ENCODE assay signal across 26 cellular contexts in the genomic region with DNA sequence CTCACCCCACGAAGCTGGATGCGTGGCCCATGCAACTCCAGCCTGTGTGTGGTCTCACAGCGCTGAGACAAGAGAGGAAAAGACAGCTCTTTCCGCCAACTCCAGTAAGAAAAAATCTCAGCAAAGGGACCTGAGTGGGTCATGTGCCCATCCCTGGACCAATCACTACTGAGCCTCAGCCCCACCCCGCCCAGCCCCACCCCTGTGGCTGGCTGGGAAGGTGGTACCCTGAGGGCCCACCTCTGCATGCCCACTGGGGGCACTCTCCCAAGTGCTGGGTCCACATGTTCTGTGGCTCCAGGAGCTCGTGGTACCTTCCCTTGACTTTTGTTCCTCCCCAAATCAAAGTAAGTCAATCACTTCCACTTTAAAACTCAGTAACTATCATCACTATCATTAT.
"Had no signal": no experiment of that assay in that cellular context is flagged by ENCODE, and none has a peak within 500 bp of the region (broad histone marks: within the 10 kb centered on the region; RNA-seq: fewer than 3 reads in every experiment).

No MANE protein-coding gene starts in this region.

- H3K27me3 Mint-ChIP-seq: activated CD4-positive, alpha-beta T cell treated with anti-CD3 and anti-CD28 coated beads, Interleukin-2, amount 10 ng/mL, durations not matched to agents 7 days and 5 days had no signal

- H3K4me1 ChIP-seq: breast epithelium, colonic mucosa, esophagus squamous epithelium, gastrocnemius medialis, upper lobe of left lung had no signal

- ATAC-seq: activated CD8-positive, alpha-beta T cell treated with anti-CD3 and anti-CD28 coated beads, Interleukin-2, amount 10 ng/mL, durations not matched to agents 7 days and 5 days; gastrocnemius medialis; lower lobe of right lung; naive thymus-derived CD4-positive, alpha-beta T cell; T-cell had no signal

- H3K4me1 Mint-ChIP-seq: activated CD4-positive, alpha-beta T cell treated with anti-CD3 and anti-CD28 coated beads, Interleukin-2, amount 10 ng/mL, durations not matched to agents 7 days and 5 days; central memory CD8-positive, alpha-beta T cell; T-cell had no signal

- H3K36me3 Mint-ChIP-seq: activated naive CD8-positive, alpha-beta T cell; naive thymus-derived CD4-positive, alpha-beta T cell; T-cell had no signal

- DNase-seq: activated CD4-positive, alpha-beta T cell treated with anti-CD3 and anti-CD28 coated beads, Interleukin-2, amount 10 ng/mL, durations not matched to agents 7 days and 5 days; activated CD4-positive, CD25-positive, alpha-beta regulatory T cell treated with anti-CD3 and anti-CD28 coated beads, Interleukin-2, amount 50 U/mL, for 72 hours; activated CD8-positive, alpha-beta T cell treated with anti-CD3 and anti-CD28 coated beads, Interleukin-2, amount 10 ng/mL, durations not matched to agents 7 days and 5 days; activated naive CD4-positive, alpha-beta T cell; activated T-cell treated with anti-CD3 and anti-CD28 coated beads, Interleukin-2, amount 50 U/mL, for 24 hours; amniotic stem cell; colonic mucosa; esophagus squamous epithelium; gastrocnemius medialis; hypothalamus; kidney; lower lobe of right lung; naive thymus-derived CD4-positive, alpha-beta T cell; retina; stimulated activated CD4-positive, alpha-beta T cell treated with anti-CD3 and anti-CD28 coated beads, Interleukin-2, amount 100 ng/mL, for 48 hours; stimulated activated naive CD4-positive, alpha-beta T cell treated with Interleukin-2 at 50 U/mL for 16 hours; T-cell had no signal

- H3K36me3 ChIP-seq: breast epithelium, colonic mucosa, esophagus squamous epithelium, gastrocnemius medialis, lower lobe of right lung, thoracic aorta, upper lobe of left lung had no signal

- H3K27ac Mint-ChIP-seq: activated CD4-positive, alpha-beta T cell treated with anti-CD3 and anti-CD28 coated beads, Interleukin-2, amount 10 ng/mL, durations not matched to agents 7 days and 5 days; activated CD8-positive, alpha-beta T cell treated with anti-CD3 and anti-CD28 coated beads, Interleukin-2, amount 10 ng/mL, durations not matched to agents 7 days and 5 days; activated naive CD8-positive, alpha-beta T cell; activated T-cell treated with anti-CD3 and anti-CD28 coated beads, Interleukin-2, amount 50 U/mL, for 24 hours; activated T-helper 2 cell treated with anti-CD3 and anti-CD28 coated beads, Interferon-gamma antibody, Interleukin-2, Interleukin-4, amounts not matched to agents 10 μg/mL and 5 μg/mL and 100 μg/mL, durations not matched to agents 14 hours and 24 hours and 36 hours; naive thymus-derived CD4-positive, alpha-beta T cell; T-cell; T-helper 2 cell treated with Interferon-gamma antibody and Interleukin-4, amounts not matched to agents 5 μg/mL and 100 μg/mL, for 36 hours had no signal

- H3K9me3 ChIP-seq: breast epithelium, colonic mucosa, esophagus squamous epithelium, gastrocnemius medialis, lower lobe of right lung, thoracic aorta, upper lobe of left lung had no signal

- H3K4me3 ChIP-seq: breast epithelium, colonic mucosa, esophagus squamous epithelium, gastrocnemius medialis, lower lobe of right lung, thoracic aorta, upper lobe of left lung had no signal

- H3K4me3 Mint-ChIP-seq: activated CD4-positive, alpha-beta T cell treated with anti-CD3 and anti-CD28 coated beads, Interleukin-2, amount 10 ng/mL, durations not matched to agents 7 days and 5 days; activated CD8-positive, alpha-beta T cell treated with anti-CD3 and anti-CD28 coated beads, Interleukin-2, amount 10 ng/mL, durations not matched to agents 7 days and 5 days; activated naive CD8-positive, alpha-beta T cell; activated T-cell treated with anti-CD3 and anti-CD28 coated beads, Interleukin-2, amount 50 U/mL, for 24 hours; central memory CD8-positive, alpha-beta T cell; naive thymus-derived CD4-positive, alpha-beta T cell; neural crest cell; T-cell; T-helper 2 cell treated with Interferon-gamma antibody and Interleukin-4, amounts not matched to agents 5 μg/mL and 100 μg/mL, for 36 hours had no signal

- H3K27ac ChIP-seq: breast epithelium, colonic mucosa, esophagus squamous epithelium, gastrocnemius medialis, lower lobe of right lung, thoracic aorta, upper lobe of left lung, VCaP had no signal

- H3K9me3 Mint-ChIP-seq: activated CD4-positive, alpha-beta T cell treated with anti-CD3 and anti-CD28 coated beads, Interleukin-2, amount 10 ng/mL, durations not matched to agents 7 days and 5 days; activated T-cell treated with anti-CD3 and anti-CD28 coated beads, Interleukin-2, amount 50 U/mL, for 24 hours; activated T-helper 2 cell treated with anti-CD3 and anti-CD28 coated beads, Interferon-gamma antibody, Interleukin-2, Interleukin-4, amounts not matched to agents 10 μg/mL and 5 μg/mL and 100 μg/mL, durations not matched to agents 14 hours and 24 hours and 36 hours; central memory CD8-positive, alpha-beta T cell; neural crest cell; T-cell; T-helper 2 cell treated with Interferon-gamma antibody and Interleukin-4, amounts not matched to agents 5 μg/mL and 100 μg/mL, for 36 hours had no signal
